17 cellular contexts compared by ENCODE assay signal in genomic region chr14:50215416-50215815, GRCh38. TPM values are rescaled to one million over a fixed set of nuclear protein-coding genes. Genes with fewer than 3 reads are reported as not detected.
DNase-seq lines count a peak whose midpoint lies in the region; TF ChIP-seq lines count a peak whose summit lies in the region.
"Had no signal": no experiment of that assay in that cellular context is flagged by ENCODE, and none has a peak within 500 bp of the region (broad histone marks: within the 10 kb centered on the region; RNA-seq: fewer than 3 reads in every experiment).

No MANE protein-coding gene starts in this region.

- intact Hi-C loops in stomach (cut with DNase I; ENCODE audit: low total_unique reads): no loop called here

- DNase-seq in NCI-H1048 (lab: John Stamatoyannopoulos, UW): peak; percentile 58
- DNase-seq in SK-N-MC (ENCODE audit: low read depth, low spot score): no peak
- DNase-seq in chondrocyte (ENCODE audit: low spot score): no peak
- DNase-seq in type B pancreatic cell (ENCODE audit: extremely low spot score, unreplicated experiment): no peak
- DNase-seq in T-helper 9 cell: no peak
- DNase-seq in stomach: no peak
- DNase-seq in NCI-H187 (lab: John Stamatoyannopoulos, UW): no peak
- DNase-seq: 8988T; CD4-positive, alpha-beta memory T cell; DMS153; DMS79; GDM1; GM23248 had no signal

- H3K9me3 Mint-ChIP-seq in chondrocyte (ENCODE audit: low read depth): no peaks in the 10 kb centered on the region
- no peaks in the 10 kb centered on the region for H3K9me3 Mint-ChIP-seq in type B pancreatic cell
- H3K9me3 Mint-ChIP-seq: CD14-positive monocyte; CD4-positive, alpha-beta memory T cell had no signal

- H3K4me3 Mint-ChIP-seq in chondrocyte (ENCODE audit: unreplicated experiment) (no peak overlapping the region), type B pancreatic cell (peak overlapping the region; percentile 10)
- H3K4me3 Mint-ChIP-seq: CD14-positive monocyte; CD4-positive, alpha-beta memory T cell had no signal

- H3K4me3 ChIP-seq in SK-N-MC (no peak overlapping the region), stomach (no peak overlapping the region)
- H3K4me3 ChIP-seq: BLaER1, GM23248, HAP-1 had no signal

- H3K4me1 Mint-ChIP-seq in chondrocyte (ENCODE audit: low read depth) (peaks cover 32% of the 10 kb centered on the region), type B pancreatic cell (ENCODE audit: unreplicated experiment) (peaks cover 19% of the 10 kb centered on the region)

- 0 out of 2 replicates have a peak overlapping the region, but pooled peaks have one; percentile 52 for H3K27ac ChIP-seq in SK-N-MC
- no peak overlapping the region for H3K27ac ChIP-seq in stomach
- H3K27ac ChIP-seq: BLaER1, GM23248, HL-60 had no signal

- no peak for TF ChIP-seq CTCF in chondrocyte (IDR thresholded peaks at IDR 0.05)
- TF ChIP-seq CTCF in type B pancreatic cell (conservative IDR thresholded peaks at IDR 0.05): no peak
- no peak for TF ChIP-seq CTCF in stomach (IDR thresholded peaks at IDR 0.05)

- H3K36me3 Mint-ChIP-seq in chondrocyte (ENCODE audit: low read depth) (no peaks in the 10 kb centered on the region), type B pancreatic cell (peaks cover 15% of the 10 kb centered on the region)

- no peak overlapping the region for H3K9ac ChIP-seq in SK-N-MC (ENCODE audit: insufficient read length)
- H3K9ac ChIP-seq: BLaER1, GM23248 had no signal

- peak overlapping the region; percentile 57 for H3K27ac Mint-ChIP-seq in chondrocyte (ENCODE audit: unreplicated experiment)
- peak overlapping the region; percentile 20 for H3K27ac Mint-ChIP-seq in type B pancreatic cell
- H3K27ac Mint-ChIP-seq: CD4-positive, alpha-beta memory T cell had no signal

- TF ChIP-seq EP300 in stomach (IDR thresholded peaks at IDR 0.05): no peak

- peaks cover 6 to 61% (median 34%) of the 10 kb centered on the region in 4 donors for H3K4me1 ChIP-seq in stomach

- no peaks in the 10 kb centered on the region for H3K36me3 ChIP-seq in SK-N-MC (ENCODE audit: insufficient read depth, low read length)
- H3K36me3 ChIP-seq in stomach: peaks cover 0 to 3% (median 0%) of the 10 kb centered on the region in 4 donors

- no peak for TF ChIP-seq POLR2A in stomach (IDR thresholded peaks at IDR 0.05)

- H3K9me3 ChIP-seq in SK-N-MC (ENCODE audit: low read depth, low read length): no peaks in the 10 kb centered on the region
- H3K9me3 ChIP-seq in stomach: no peaks in the 10 kb centered on the region
- H3K9me3 ChIP-seq: HAP-1 had no signal

- H3K27me3 Mint-ChIP-seq in chondrocyte (ENCODE audit: low read depth): no peaks in the 10 kb centered on the region
- no peaks in the 10 kb centered on the region for H3K27me3 Mint-ChIP-seq in type B pancreatic cell
- H3K27me3 Mint-ChIP-seq: CD4-positive, alpha-beta memory T cell had no signal

- WGBS in stomach, 5 donors: 74 to 84% (median 82%) methylated on average over 2 of the region's 2 CpGs

- no peaks in the 10 kb centered on the region for H3K27me3 ChIP-seq in stomach
- H3K27me3 ChIP-seq: BLaER1 had no signal

RNA-seq across cellular contexts. Expression of gene SOS2, which starts 16.0 kb away (rescaled TPM):
- 25.3 to 28.1 TPM (median 25.8 TPM) in 3 replicates for total RNA-seq in chondrocyte
- total RNA-seq in type B pancreatic cell (ENCODE audit: low replicate concordance): 28.9 and 34.6 TPM in 2 replicates
- total RNA-seq in stomach: 10 to 100 TPM; 26.1 to 69.0 (median 30.8) TPM
- 10 to 100 TPM in 1 of 3 donors, 1 to 10 TPM in 2; 5.8 to 11.8 (median 8.9) TPM for polyA plus RNA-seq in stomach
